Comparison of ENCODE assay signal across 8 cellular contexts in genomic region chr1:230067441-230067870, GRCh38. TPM values are rescaled to one million over a fixed set of nuclear protein-coding genes. Genes with fewer than 3 reads are reported as not detected.
A peak's percentile ranks its signal among the peaks of the same experiment; 100 is the strongest.
DNase-seq lines count a peak whose midpoint lies in the region; ATAC-seq and TF ChIP-seq lines count a peak whose summit lies in the region.

No MANE protein-coding gene starts in this region.

- H3K27ac Mint-ChIP-seq in activated T-cell treated with anti-CD3 and anti-CD28 coated beads, Interleukin-2, amount 50 U/mL, for 24 hours: peak overlapping the region; percentile 90
- peak overlapping the region; percentile 86 to 94 for H3K27ac Mint-ChIP-seq in stimulated activated naive CD8-positive, alpha-beta T cell treated with anti-CD3 and anti-CD28 coated beads, Interleukin-15, amount 100 ng/mL, for 72 hours

- H3K4me1 Mint-ChIP-seq in activated T-cell treated with anti-CD3 and anti-CD28 coated beads, Interleukin-2, amount 50 U/mL, for 24 hours (ENCODE audit: low read depth): peaks cover 53% of the 10 kb centered on the region
- peaks cover 52% of the 10 kb centered on the region for H3K4me1 Mint-ChIP-seq in stimulated activated naive CD8-positive, alpha-beta T cell treated with anti-CD3 and anti-CD28 coated beads, Interleukin-15, amount 100 ng/mL, for 72 hours

- peaks cover 26% of the 10 kb centered on the region for H3K36me3 Mint-ChIP-seq in activated T-cell treated with anti-CD3 and anti-CD28 coated beads, Interleukin-2, amount 50 U/mL, for 24 hours (ENCODE audit: low read depth)

- peak; percentile 28 for ATAC-seq in HG02759 (IDR thresholded peaks at IDR 0.05; ENCODE audit: unreplicated experiment)
- ATAC-seq in stimulated activated naive CD8-positive, alpha-beta T cell treated with anti-CD3 and anti-CD28 coated beads, Interleukin-15, amount 100 ng/mL, for 72 hours: peak; percentile 53

- H3K4me3 Mint-ChIP-seq in activated T-cell treated with anti-CD3 and anti-CD28 coated beads, Interleukin-2, amount 50 U/mL, for 24 hours: peak overlapping the region; percentile 86
- peak overlapping the region; percentile 84 to 89 for H3K4me3 Mint-ChIP-seq in stimulated activated naive CD8-positive, alpha-beta T cell treated with anti-CD3 and anti-CD28 coated beads, Interleukin-15, amount 100 ng/mL, for 72 hours

- peak; percentile 64 for DNase-seq in activated T-cell treated with anti-CD3 and anti-CD28 coated beads, Interleukin-2, amount 50 U/mL, for 24 hours
- no peak for DNase-seq in activated T-cell treated with anti-CD3 and anti-CD28 coated beads, Interleukin-2, amount 50 U/mL, for 1 hour
- peak; percentile 50 for DNase-seq in RKO (ENCODE audit: low spot score)
- DNase-seq in lower leg skin (ENCODE audit: low spot score in 2 of 2): peak in 1 of 2 donors; percentile 87
- DNase-seq in stimulated activated naive CD8-positive, alpha-beta T cell treated with anti-CD3 and anti-CD28 coated beads, Interleukin-15, amount 100 ng/mL, for 72 hours: no peak
- DNase-seq in NCI-H526 treated with DMSO at 0.1 percent for 48 hours (lab: John Stamatoyannopoulos, UW): no peak

- no peak for TF ChIP-seq CTCF in lower leg skin (IDR thresholded peaks at IDR 0.05)

- H3K27me3 Mint-ChIP-seq in activated T-cell treated with anti-CD3 and anti-CD28 coated beads, Interleukin-2, amount 50 U/mL, for 24 hours: no peaks in the 10 kb centered on the region
- H3K27me3 Mint-ChIP-seq in stimulated activated naive CD8-positive, alpha-beta T cell treated with anti-CD3 and anti-CD28 coated beads, Interleukin-15, amount 100 ng/mL, for 72 hours: no peaks in the 10 kb centered on the region

- TF ChIP-seq POLR2A in lower leg skin (IDR thresholded peaks at IDR 0.05): no peak

- intact Hi-C loops in lower leg skin (cut with DNase I; ENCODE audit: low total_unique reads): no loop called here

- 0% methylated on average over 17 to 28 of the region's 41 CpGs for WGBS in lower leg skin, 2 donors

- peak overlapping the region; percentile 74 for H3K4me3 ChIP-seq in lower leg skin (ENCODE audit: low read depth, poor library complexity, severe bottlenecking)

- H3K9me3 Mint-ChIP-seq in activated T-cell treated with anti-CD3 and anti-CD28 coated beads, Interleukin-2, amount 50 U/mL, for 24 hours: peaks cover 14% of the 10 kb centered on the region
- peaks cover 3 to 4% of the 10 kb centered on the region in 2 donors for H3K9me3 Mint-ChIP-seq in stimulated activated naive CD8-positive, alpha-beta T cell treated with anti-CD3 and anti-CD28 coated beads, Interleukin-15, amount 100 ng/mL, for 72 hours

- H3K27ac ChIP-seq in cingulate gyrus (ENCODE audit: low read depth, low read length): peak overlapping the region; percentile 75

RNA-seq across cellular contexts. Expression of gene GALNT2, which starts 0.4 kb away (rescaled TPM):
- 10 to 100 TPM; 11.0 to 31.0 (median 20.2) TPM for total RNA-seq in lower leg skin

Comparison
In these comparisons a context has a peak if more than half of its experiments do, and no peak if none do; other contexts are left out.
1. DNase-seq: peak in activated T-cell treated with anti-CD3 and anti-CD28 coated beads, Interleukin-2, amount 50 U/mL, for 24 hours (single experiment) and RKO (single experiment); none in activated T-cell treated with anti-CD3 and anti-CD28 coated beads, Interleukin-2, amount 50 U/mL, for 1 hour (single experiment), stimulated activated naive CD8-positive, alpha-beta T cell treated with anti-CD3 and anti-CD28 coated beads, Interleukin-15, amount 100 ng/mL, for 72 hours (0 of 2) and NCI-H526 treated with DMSO at 0.1 percent for 48 hours (single experiment).